29 cellular contexts compared by ENCODE assay signal in genomic region chr10:47456794-47457527, GRCh38. TPM values are rescaled to one million over a fixed set of nuclear protein-coding genes. Genes with fewer than 3 reads are reported as not detected.
DNase-seq lines count a peak whose midpoint lies in the region; ATAC-seq and TF ChIP-seq lines count a peak whose summit lies in the region.
"Had no signal": no experiment of that assay in that cellular context is flagged by ENCODE, and none has a peak within 500 bp of the region (broad histone marks: within the 10 kb centered on the region; RNA-seq: fewer than 3 reads in every experiment).

No MANE protein-coding gene starts in this region.

- H3K27me3 ChIP-seq in trophoblast cell (ENCODE audit: insufficient read depth, low read length), result no peaks in the 10 kb centered on the region
- no peaks in the 10 kb centered on the region for H3K27me3 ChIP-seq in HAP-1 (ENCODE audit: low read depth)
- H3K27me3 ChIP-seq in right atrium auricular region, result no peaks in the 10 kb centered on the region

- no peak overlapping the region for H3K4me3 ChIP-seq in trophoblast cell (ENCODE audit: low read depth, low read length)
- no peak overlapping the region for H3K4me3 ChIP-seq in HAP-1
- no peak overlapping the region for H3K4me3 ChIP-seq in right atrium auricular region
- H3K4me3 ChIP-seq: left ventricle myocardium inferior, suprapubic skin had no signal

- in situ Hi-C loops in GM13976 (cut with MboI; ENCODE audit: low sequenced_read_pairs, unreplicated experiment) (no loop called here), HAP-1 (cut with MboI; ENCODE audit: low sequenced_read_pairs) (no loop called here)

- peak; percentile 14 for DNase-seq in DMS53 (lab: John Stamatoyannopoulos, UW)
- DNase-seq in DMS53 treated with DMSO at 0.1 percent for 48 hours (lab: John Stamatoyannopoulos, UW; ENCODE audit: unreplicated experiment), result no peak
- peak; percentile 3 for DNase-seq in GM13976 (ENCODE audit: low spot score)
- peak; percentile 48 for DNase-seq in islet precursor cell
- DNase-seq in trophoblast cell, result no peak
- no peak for DNase-seq in HAP-1 (ENCODE audit: low spot score in 2 of 2)
- no peak for DNase-seq in right atrium auricular region (ENCODE audit: low spot score)
- DNase-seq: activated B cell treated with CpG ODN at 0.5 μM for 24 hours; activated CD4-positive, alpha-beta T cell treated with anti-CD3 and anti-CD28 coated beads, Interleukin-2, amount 50 U/mL, for 4 hours; activated naive CD4-positive, alpha-beta T cell treated with anti-CD3 and anti-CD28 coated beads, Interleukin-2, amount 50 U/mL, for 16 hours; H7; immature natural killer cell; left ventricle myocardium inferior; NCI-H1930; NCI-H510A treated with DMSO at 0.1 percent for 48 hours; nucleus accumbens; PC-3; SK-N-SH; small intestine; stimulated activated naive CD4-positive, alpha-beta T cell treated with Interleukin-2 at 50 U/mL for 16 hours had no signal

- no peaks in the 10 kb centered on the region for H3K79me2 ChIP-seq in trophoblast cell (ENCODE audit: control insufficient read depth, insufficient read depth, low read length, poor library complexity)

- H2BK5ac ChIP-seq in trophoblast cell (ENCODE audit: low read depth, low read length, poor library complexity), result no peak overlapping the region

- no peak overlapping the region for H3K27ac ChIP-seq in trophoblast cell (ENCODE audit: low read depth, low read length)
- H3K27ac ChIP-seq in right atrium auricular region, result no peak overlapping the region
- H3K27ac ChIP-seq: 22Rv1, left ventricle myocardium inferior, suprapubic skin had no signal

- TF ChIP-seq CTCF in GM13976 (IDR thresholded peaks at IDR 0.05; ENCODE audit: borderline replicate concordance, control extremely low read depth, extremely low read depth, insufficient read depth, missing control alignments) (no peak), right atrium auricular region (IDR thresholded peaks at IDR 0.05) (no peak)

- no peak for ATAC-seq in HG02870 (IDR thresholded peaks at IDR 0.05; ENCODE audit: unreplicated experiment)
- ATAC-seq: activated T-helper 17 cell treated with anti-CD3 and anti-CD28 coated beads, Interleukin-2, amount 50 U/mL, for 72 hours; PC-3 had no signal

- H3K9me3 ChIP-seq in trophoblast cell (ENCODE audit: insufficient read depth, low read depth, low read length) (peaks cover 4% of the 10 kb centered on the region), HAP-1 (no peaks in the 10 kb centered on the region), right atrium auricular region (no peaks in the 10 kb centered on the region)
- H3K9me3 ChIP-seq: left ventricle myocardium inferior, SK-N-SH, suprapubic skin had no signal

- H2AK5ac ChIP-seq in trophoblast cell (ENCODE audit: low read length), result peak overlapping the region; percentile 58

- H3K23ac ChIP-seq in trophoblast cell (ENCODE audit: low read length), result no peak overlapping the region

- no peak overlapping the region for H2BK120ac ChIP-seq in trophoblast cell (ENCODE audit: insufficient read depth, low read length, poor library complexity)

- no peak overlapping the region for H3K4me2 ChIP-seq in trophoblast cell (ENCODE audit: low read length)
- H3K4me2 ChIP-seq: SK-N-SH had no signal

- no CpG with 5 or more reads among the region's 6 CpGs for WGBS in trophoblast cell (ENCODE audit: extremely low coverage, insufficient coverage, insufficient read length)

- no peak overlapping the region for H2AFZ ChIP-seq in trophoblast cell (ENCODE audit: insufficient read depth, low read length, poor library complexity)

- H4K91ac ChIP-seq in trophoblast cell (ENCODE audit: low read depth, low read length), result no peak overlapping the region

- H3K9ac ChIP-seq in trophoblast cell (ENCODE audit: low read length), result no peak overlapping the region
- H3K9ac ChIP-seq: SK-N-SH had no signal

- H4K8ac ChIP-seq in trophoblast cell (ENCODE audit: low read depth, low read length), result no peak overlapping the region

- H3K18ac ChIP-seq in trophoblast cell (ENCODE audit: low read length), result no peak overlapping the region

- H3K36me3 ChIP-seq in trophoblast cell (ENCODE audit: control insufficient read depth in 1 of 2, insufficient read depth in 2 of 2, low read length in 2 of 2), result no peaks in the 10 kb centered on the region
- no peaks in the 10 kb centered on the region for H3K36me3 ChIP-seq in HAP-1 (replicated peaks)
- H3K36me3 ChIP-seq in right atrium auricular region, result no peaks in the 10 kb centered on the region
- H3K36me3 ChIP-seq: left ventricle myocardium inferior, suprapubic skin had no signal

- peaks cover 4% of the 10 kb centered on the region for H3K79me1 ChIP-seq in trophoblast cell (ENCODE audit: low read length)

- H3K4me1 ChIP-seq in trophoblast cell (ENCODE audit: control insufficient read depth in 1 of 2, insufficient read depth in 2 of 2, low read length in 2 of 2) (peaks cover 3% of the 10 kb centered on the region in 2 experiments), HAP-1 (no peaks in the 10 kb centered on the region), right atrium auricular region (no peaks in the 10 kb centered on the region)
- H3K4me1 ChIP-seq: left ventricle myocardium inferior, suprapubic skin had no signal

- no peak overlapping the region for H4K12ac ChIP-seq in trophoblast cell (ENCODE audit: low read depth, low read length)

- H3K14ac ChIP-seq in trophoblast cell (ENCODE audit: low read length), result no peak overlapping the region

- peak overlapping the region; percentile 63 for H2BK12ac ChIP-seq in trophoblast cell (ENCODE audit: low read length)

- no peak overlapping the region for H3K4ac ChIP-seq in trophoblast cell (ENCODE audit: low read depth, low read length)

RNA-seq across cellular contexts. Expression of gene ANXA8, which starts 27.0 kb away (rescaled TPM):
- polyA plus RNA-seq in trophoblast cell (2013), result 16.3 and 18.5 TPM in 2 replicates
- total RNA-seq in right atrium auricular region, result 10 to 100 TPM; 10.3 to 39.8 TPM
- total RNA-seq: activated B cell treated with CpG ODN at 0.5 μM for 24 hours; activated T-helper 17 cell treated with anti-CD3 and anti-CD28 coated beads, Interleukin-2, amount 50 U/mL, for 72 hours; dermis microvascular lymphatic vessel endothelial cell; fibroblast of lung; H7; left ventricle myocardium inferior had no signal

RNA-seq across cellular contexts. Expression of gene FAM25G, which starts 34.5 kb away (rescaled TPM):
- polyA plus RNA-seq in trophoblast cell (2013), result 0.37 and 0.74 TPM in 2 replicates
- total RNA-seq in right atrium auricular region, result not detected
- total RNA-seq: activated T-helper 17 cell treated with anti-CD3 and anti-CD28 coated beads, Interleukin-2, amount 50 U/mL, for 72 hours; Daoy; dermis microvascular lymphatic vessel endothelial cell; fibroblast of lung; H7; left ventricle myocardium inferior; mesothelial cell of epicardium; PC-3; T-helper 1 cell treated with Interleukin-12 subunit alpha and Interleukin-12 subunit beta and Interleukin-4 antibody, amounts not matched to agents 30 ng/mL and 1 ng/mL, for 36 hours had no signal
- polyA plus RNA-seq: fibroblast of lung, immature natural killer cell, SK-N-SH had no signal

Comparison
In these comparisons a context has a peak if more than half of its experiments do, and no peak if none do; other contexts are left out.
1. DNase-seq: peak in DMS53 (single experiment), GM13976 (single experiment) and islet precursor cell (single experiment); none in DMS53 treated with DMSO at 0.1 percent for 48 hours (single experiment), trophoblast cell (0 of 2), HAP-1 (0 of 2) and right atrium auricular region (single experiment).